1 cellular context compared by ENCODE assay signal in genomic region chr16:21710938-21711337, GRCh38.
TF ChIP-seq lines count a peak whose summit lies in the region.

No MANE protein-coding gene starts in this region.

TF ChIP-seq in GM23338, 12 proteins besides CTCF, POLR2A, EP300 and RAD21 (continued from another document):
- TF ChIP-seq REST (IDR thresholded peaks at IDR 0.05; ENCODE audit: unreplicated experiment) (no peak), JUNB (IDR thresholded peaks at IDR 0.05; ENCODE audit: unreplicated experiment) (no peak)
